ENCODE assay signal across 1 cellular context in the genomic region with DNA sequence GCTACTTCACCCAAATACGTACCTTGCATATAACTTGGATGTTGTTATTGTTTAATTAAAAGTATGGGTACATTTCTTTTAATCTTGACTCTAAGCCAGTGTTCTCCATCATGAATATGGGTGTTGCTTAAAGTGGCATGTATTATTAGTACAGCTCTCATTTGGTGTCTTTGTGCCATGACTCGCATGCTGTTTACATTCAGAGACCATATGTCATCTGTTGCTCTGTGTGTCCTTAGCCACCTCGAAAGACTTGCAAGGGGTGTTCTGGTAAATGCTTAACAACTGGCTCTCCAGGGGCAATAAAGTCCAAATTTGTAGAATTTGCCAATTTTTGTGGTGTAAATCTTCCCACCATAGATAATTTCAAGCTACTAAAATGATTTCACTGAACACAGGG.
TF ChIP-seq lines count a peak whose summit lies in the region.

No MANE protein-coding gene starts in this region.

TF ChIP-seq in GM12878, 131 proteins besides CTCF, POLR2A, EP300 and RAD21 (continued from another document):
- TF ChIP-seq, protein P1, sequence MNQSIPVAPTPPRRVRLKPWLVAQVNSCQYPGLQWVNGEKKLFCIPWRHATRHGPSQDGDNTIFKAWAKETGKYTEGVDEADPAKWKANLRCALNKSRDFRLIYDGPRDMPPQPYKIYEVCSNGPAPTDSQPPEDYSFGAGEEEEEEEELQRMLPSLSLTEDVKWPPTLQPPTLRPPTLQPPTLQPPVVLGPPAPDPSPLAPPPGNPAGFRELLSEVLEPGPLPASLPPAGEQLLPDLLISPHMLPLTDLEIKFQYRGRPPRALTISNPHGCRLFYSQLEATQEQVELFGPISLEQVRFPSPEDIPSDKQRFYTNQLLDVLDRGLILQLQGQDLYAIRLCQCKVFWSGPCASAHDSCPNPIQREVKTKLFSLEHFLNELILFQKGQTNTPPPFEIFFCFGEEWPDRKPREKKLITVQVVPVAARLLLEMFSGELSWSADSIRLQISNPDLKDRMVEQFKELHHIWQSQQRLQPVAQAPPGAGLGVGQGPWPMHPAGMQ (IDR thresholded peaks at IDR 0.05; ENCODE audit: borderline replicate concordance): no peak
- TF ChIP-seq TCF12 (IDR thresholded peaks at IDR 0.05; ENCODE audit: low read depth, low read length) (no peak), GATAD2B (conservative IDR thresholded peaks at IDR 0.05; ENCODE audit: low read depth) (no peak), KLF5 (IDR thresholded peaks at IDR 0.05; ENCODE audit: partially characterized antibody) (no peak), SMC3 (IDR thresholded peaks at IDR 0.05; ENCODE audit: borderline replicate concordance, low read length) (no peak), CREB1 (IDR thresholded peaks at IDR 0.05; ENCODE audit: low read depth) (no peak), MTA3 (IDR thresholded peaks at IDR 0.05; ENCODE audit: borderline replicate concordance, low read length) (no peak)
- TF ChIP-seq, protein P2, sequence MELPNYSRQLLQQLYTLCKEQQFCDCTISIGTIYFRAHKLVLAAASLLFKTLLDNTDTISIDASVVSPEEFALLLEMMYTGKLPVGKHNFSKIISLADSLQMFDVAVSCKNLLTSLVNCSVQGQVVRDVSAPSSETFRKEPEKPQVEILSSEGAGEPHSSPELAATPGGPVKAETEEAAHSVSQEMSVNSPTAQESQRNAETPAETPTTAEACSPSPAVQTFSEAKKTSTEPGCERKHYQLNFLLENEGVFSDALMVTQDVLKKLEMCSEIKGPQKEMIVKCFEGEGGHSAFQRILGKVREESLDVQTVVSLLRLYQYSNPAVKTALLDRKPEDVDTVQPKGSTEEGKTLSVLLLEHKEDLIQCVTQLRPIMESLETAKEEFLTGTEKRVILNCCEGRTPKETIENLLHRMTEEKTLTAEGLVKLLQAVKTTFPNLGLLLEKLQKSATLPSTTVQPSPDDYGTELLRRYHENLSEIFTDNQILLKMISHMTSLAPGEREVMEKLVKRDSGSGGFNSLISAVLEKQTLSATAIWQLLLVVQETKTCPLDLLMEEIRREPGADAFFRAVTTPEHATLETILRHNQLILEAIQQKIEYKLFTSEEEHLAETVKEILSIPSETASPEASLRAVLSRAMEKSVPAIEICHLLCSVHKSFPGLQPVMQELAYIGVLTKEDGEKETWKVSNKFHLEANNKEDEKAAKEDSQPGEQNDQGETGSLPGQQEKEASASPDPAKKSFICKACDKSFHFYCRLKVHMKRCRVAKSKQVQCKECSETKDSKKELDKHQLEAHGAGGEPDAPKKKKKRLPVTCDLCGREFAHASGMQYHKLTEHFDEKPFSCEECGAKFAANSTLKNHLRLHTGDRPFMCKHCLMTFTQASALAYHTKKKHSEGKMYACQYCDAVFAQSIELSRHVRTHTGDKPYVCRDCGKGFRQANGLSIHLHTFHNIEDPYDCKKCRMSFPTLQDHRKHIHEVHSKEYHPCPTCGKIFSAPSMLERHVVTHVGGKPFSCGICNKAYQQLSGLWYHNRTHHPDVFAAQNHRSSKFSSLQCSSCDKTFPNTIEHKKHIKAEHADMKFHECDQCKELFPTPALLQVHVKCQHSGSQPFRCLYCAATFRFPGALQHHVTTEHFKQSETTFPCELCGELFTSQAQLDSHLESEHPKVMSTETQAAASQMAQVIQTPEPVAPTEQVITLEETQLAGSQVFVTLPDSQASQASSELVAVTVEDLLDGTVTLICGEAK (IDR thresholded peaks at IDR 0.05; ENCODE audit: borderline replicate concordance): no peak
- TF ChIP-seq, protein P3, sequence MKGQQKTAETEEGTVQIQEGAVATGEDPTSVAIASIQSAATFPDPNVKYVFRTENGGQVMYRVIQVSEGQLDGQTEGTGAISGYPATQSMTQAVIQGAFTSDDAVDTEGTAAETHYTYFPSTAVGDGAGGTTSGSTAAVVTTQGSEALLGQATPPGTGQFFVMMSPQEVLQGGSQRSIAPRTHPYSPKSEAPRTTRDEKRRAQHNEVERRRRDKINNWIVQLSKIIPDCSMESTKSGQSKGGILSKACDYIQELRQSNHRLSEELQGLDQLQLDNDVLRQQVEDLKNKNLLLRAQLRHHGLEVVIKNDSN (IDR thresholded peaks at IDR 0.05; ENCODE audit: borderline replicate concordance, extremely low read length, insufficient read depth, low read depth, low read length): no peak
